In genomic region chr20:16124911-16125776, GRCh38 we compare ENCODE assay signal across 1 cellular context.
TF ChIP-seq lines count a peak whose summit lies in the region.

No MANE protein-coding gene starts in this region.

TF ChIP-seq in HepG2, 621 proteins besides CTCF, POLR2A, EP300 and RAD21 (continued from another document):
- TF ChIP-seq, protein P1, sequence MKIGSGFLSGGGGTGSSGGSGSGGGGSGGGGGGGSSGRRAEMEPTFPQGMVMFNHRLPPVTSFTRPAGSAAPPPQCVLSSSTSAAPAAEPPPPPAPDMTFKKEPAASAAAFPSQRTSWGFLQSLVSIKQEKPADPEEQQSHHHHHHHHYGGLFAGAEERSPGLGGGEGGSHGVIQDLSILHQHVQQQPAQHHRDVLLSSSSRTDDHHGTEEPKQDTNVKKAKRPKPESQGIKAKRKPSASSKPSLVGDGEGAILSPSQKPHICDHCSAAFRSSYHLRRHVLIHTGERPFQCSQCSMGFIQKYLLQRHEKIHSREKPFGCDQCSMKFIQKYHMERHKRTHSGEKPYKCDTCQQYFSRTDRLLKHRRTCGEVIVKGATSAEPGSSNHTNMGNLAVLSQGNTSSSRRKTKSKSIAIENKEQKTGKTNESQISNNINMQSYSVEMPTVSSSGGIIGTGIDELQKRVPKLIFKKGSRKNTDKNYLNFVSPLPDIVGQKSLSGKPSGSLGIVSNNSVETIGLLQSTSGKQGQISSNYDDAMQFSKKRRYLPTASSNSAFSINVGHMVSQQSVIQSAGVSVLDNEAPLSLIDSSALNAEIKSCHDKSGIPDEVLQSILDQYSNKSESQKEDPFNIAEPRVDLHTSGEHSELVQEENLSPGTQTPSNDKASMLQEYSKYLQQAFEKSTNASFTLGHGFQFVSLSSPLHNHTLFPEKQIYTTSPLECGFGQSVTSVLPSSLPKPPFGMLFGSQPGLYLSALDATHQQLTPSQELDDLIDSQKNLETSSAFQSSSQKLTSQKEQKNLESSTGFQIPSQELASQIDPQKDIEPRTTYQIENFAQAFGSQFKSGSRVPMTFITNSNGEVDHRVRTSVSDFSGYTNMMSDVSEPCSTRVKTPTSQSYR (CRISPR knock-in tag; IDR thresholded peaks at IDR 0.05; ENCODE audit: borderline replicate concordance), result no peak
- TF ChIP-seq MYNN (CRISPR knock-in tag; IDR thresholded peaks at IDR 0.05; ENCODE audit: low read depth) (no peak), REL (CRISPR knock-in tag; conservative IDR thresholded peaks at IDR 0.05) (no peak), NFE2L1 (CRISPR knock-in tag; IDR thresholded peaks at IDR 0.05; ENCODE audit: borderline replicate concordance) (no peak), ZNF720 (CRISPR knock-in tag; IDR thresholded peaks at IDR 0.05) (no peak), ZNF704 (CRISPR knock-in tag; IDR thresholded peaks at IDR 0.05; ENCODE audit: borderline replicate concordance) (no peak), AFF4 (CRISPR knock-in tag; IDR thresholded peaks at IDR 0.05) (no peak), ZNF678 (CRISPR knock-in tag; IDR thresholded peaks at IDR 0.05) (no peak), BATF2 (CRISPR knock-in tag; IDR thresholded peaks at IDR 0.05) (no peak), RFXAP (CRISPR knock-in tag; IDR thresholded peaks at IDR 0.05; ENCODE audit: borderline replicate concordance) (no peak), ZFP37 (CRISPR knock-in tag; IDR thresholded peaks at IDR 0.05; ENCODE audit: borderline replicate concordance) (no peak), ZNF563 (CRISPR knock-in tag; IDR thresholded peaks at IDR 0.05) (0 out of 2 replicates have a peak, but pooled peaks have one; percentile 41), SRSF4 (IDR thresholded peaks at IDR 0.05; ENCODE audit: low read depth, low read length, poor library complexity, severe bottlenecking) (no peak), TEAD3 (CRISPR knock-in tag; optimal IDR thresholded peaks at IDR 0.05; ENCODE audit: borderline replicate concordance) (peak; percentile 48), ZNF766 (CRISPR knock-in tag; IDR thresholded peaks at IDR 0.05; ENCODE audit: borderline replicate concordance) (peak; percentile 59; the same call in 1 of the 2 replicates), ZNF660 (CRISPR knock-in tag; IDR thresholded peaks at IDR 0.05; ENCODE audit: borderline replicate concordance, low read depth) (no peak), ZNF264 (CRISPR knock-in tag; IDR thresholded peaks at IDR 0.05) (no peak), FOXA3 (CRISPR knock-in tag; IDR thresholded peaks at IDR 0.05) (peak; percentile 64), ZNF510 (CRISPR knock-in tag; IDR thresholded peaks at IDR 0.05; ENCODE audit: low read depth) (no peak), ZNF317 (CRISPR knock-in tag; IDR thresholded peaks at IDR 0.05) (0 out of 2 replicates have a peak, but pooled peaks have one; percentile 49), ZNF460 (CRISPR knock-in tag; IDR thresholded peaks at IDR 0.05; ENCODE audit: borderline replicate concordance) (no peak), ISL2 (CRISPR knock-in tag; IDR thresholded peaks at IDR 0.05) (peak; percentile 29; the same call in 1 of the 2 replicates), WIZ (CRISPR knock-in tag; IDR thresholded peaks at IDR 0.05) (no peak), ARNT (IDR thresholded peaks at IDR 0.05) (no peak), GTF3A (CRISPR knock-in tag; conservative IDR thresholded peaks at IDR 0.05) (no peak), ZBTB38 (CRISPR knock-in tag; IDR thresholded peaks at IDR 0.05) (no peak)
- TF ChIP-seq, protein P2, sequence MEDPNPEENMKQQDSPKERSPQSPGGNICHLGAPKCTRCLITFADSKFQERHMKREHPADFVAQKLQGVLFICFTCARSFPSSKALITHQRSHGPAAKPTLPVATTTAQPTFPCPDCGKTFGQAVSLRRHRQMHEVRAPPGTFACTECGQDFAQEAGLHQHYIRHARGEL (CRISPR knock-in tag; IDR thresholded peaks at IDR 0.05), result no peak
- TF ChIP-seq, protein P3, sequence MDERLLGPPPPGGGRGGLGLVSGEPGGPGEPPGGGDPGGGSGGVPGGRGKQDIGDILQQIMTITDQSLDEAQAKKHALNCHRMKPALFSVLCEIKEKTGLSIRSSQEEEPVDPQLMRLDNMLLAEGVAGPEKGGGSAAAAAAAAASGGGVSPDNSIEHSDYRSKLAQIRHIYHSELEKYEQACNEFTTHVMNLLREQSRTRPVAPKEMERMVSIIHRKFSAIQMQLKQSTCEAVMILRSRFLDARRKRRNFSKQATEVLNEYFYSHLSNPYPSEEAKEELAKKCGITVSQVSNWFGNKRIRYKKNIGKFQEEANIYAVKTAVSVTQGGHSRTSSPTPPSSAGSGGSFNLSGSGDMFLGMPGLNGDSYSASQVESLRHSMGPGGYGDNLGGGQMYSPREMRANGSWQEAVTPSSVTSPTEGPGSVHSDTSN (CRISPR knock-in tag; IDR thresholded peaks at IDR 0.05), result 0 out of 2 replicates have a peak, but pooled peaks have one; percentile 31
- TF ChIP-seq, protein P4, sequence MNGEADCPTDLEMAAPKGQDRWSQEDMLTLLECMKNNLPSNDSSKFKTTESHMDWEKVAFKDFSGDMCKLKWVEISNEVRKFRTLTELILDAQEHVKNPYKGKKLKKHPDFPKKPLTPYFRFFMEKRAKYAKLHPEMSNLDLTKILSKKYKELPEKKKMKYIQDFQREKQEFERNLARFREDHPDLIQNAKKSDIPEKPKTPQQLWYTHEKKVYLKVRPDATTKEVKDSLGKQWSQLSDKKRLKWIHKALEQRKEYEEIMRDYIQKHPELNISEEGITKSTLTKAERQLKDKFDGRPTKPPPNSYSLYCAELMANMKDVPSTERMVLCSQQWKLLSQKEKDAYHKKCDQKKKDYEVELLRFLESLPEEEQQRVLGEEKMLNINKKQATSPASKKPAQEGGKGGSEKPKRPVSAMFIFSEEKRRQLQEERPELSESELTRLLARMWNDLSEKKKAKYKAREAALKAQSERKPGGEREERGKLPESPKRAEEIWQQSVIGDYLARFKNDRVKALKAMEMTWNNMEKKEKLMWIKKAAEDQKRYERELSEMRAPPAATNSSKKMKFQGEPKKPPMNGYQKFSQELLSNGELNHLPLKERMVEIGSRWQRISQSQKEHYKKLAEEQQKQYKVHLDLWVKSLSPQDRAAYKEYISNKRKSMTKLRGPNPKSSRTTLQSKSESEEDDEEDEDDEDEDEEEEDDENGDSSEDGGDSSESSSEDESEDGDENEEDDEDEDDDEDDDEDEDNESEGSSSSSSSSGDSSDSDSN (CRISPR knock-in tag; IDR thresholded peaks at IDR 0.05), result no peak
TF ChIP-seq in HepG2: peak in this region for 94.
